In the genomic region with DNA sequence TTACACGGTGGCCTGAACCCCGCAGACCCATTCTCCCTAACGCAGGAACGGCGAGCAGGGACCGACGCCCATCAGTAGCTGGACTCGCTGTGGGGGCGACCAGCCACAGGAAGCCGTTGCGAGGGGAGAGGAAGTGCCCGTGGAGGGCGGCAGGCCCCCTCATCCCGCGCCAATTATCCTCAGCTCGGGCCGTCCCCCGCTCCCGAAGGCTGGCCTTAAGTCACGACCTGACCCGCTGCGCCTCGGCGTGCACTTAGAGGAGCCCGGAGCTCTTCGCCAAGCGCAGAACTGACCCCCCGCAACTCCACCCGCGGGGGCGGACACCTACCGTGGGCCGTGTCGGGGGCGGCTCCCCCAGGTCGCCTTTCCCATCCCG, we compare ENCODE assay signal across 1 cellular context.
TF ChIP-seq lines count a peak whose summit lies in the region.

No MANE protein-coding gene starts in this region.

TF ChIP-seq in HepG2, 621 proteins besides CTCF, POLR2A, EP300 and RAD21 (continues in another document):
- TF ChIP-seq, protein P1, sequence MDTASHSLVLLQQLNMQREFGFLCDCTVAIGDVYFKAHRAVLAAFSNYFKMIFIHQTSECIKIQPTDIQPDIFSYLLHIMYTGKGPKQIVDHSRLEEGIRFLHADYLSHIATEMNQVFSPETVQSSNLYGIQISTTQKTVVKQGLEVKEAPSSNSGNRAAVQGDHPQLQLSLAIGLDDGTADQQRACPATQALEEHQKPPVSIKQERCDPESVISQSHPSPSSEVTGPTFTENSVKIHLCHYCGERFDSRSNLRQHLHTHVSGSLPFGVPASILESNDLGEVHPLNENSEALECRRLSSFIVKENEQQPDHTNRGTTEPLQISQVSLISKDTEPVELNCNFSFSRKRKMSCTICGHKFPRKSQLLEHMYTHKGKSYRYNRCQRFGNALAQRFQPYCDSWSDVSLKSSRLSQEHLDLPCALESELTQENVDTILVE (CRISPR knock-in tag; IDR thresholded peaks at IDR 0.05): no peak
- TF ChIP-seq ZNF747 (CRISPR knock-in tag; IDR thresholded peaks at IDR 0.05; ENCODE audit: borderline replicate concordance) (peak; percentile 3; the same call in 1 of the 2 replicates), GPN1 (CRISPR knock-in tag; IDR thresholded peaks at IDR 0.05; ENCODE audit: borderline replicate concordance) (0 out of 2 replicates have a peak, but pooled peaks have one; percentile 21), ZNF235 (CRISPR knock-in tag; IDR thresholded peaks at IDR 0.05; ENCODE audit: borderline replicate concordance) (0 out of 2 replicates have a peak, but pooled peaks have one; percentile 40), ZNF75D (CRISPR knock-in tag; IDR thresholded peaks at IDR 0.05; ENCODE audit: borderline replicate concordance) (no peak), ZNF567 (CRISPR knock-in tag; IDR thresholded peaks at IDR 0.05; ENCODE audit: borderline replicate concordance) (0 out of 2 replicates have a peak, but pooled peaks have one; percentile 84), ZNF138 (CRISPR knock-in tag; IDR thresholded peaks at IDR 0.05; ENCODE audit: low read depth) (0 out of 2 replicates have a peak, but pooled peaks have one; percentile 5), AGO1 (IDR thresholded peaks at IDR 0.05; ENCODE audit: low read depth, low read length, poor library complexity, severe bottlenecking) (peak; percentile 3), ZNF441 (CRISPR knock-in tag; IDR thresholded peaks at IDR 0.05; ENCODE audit: borderline replicate concordance) (peak; percentile 11; the same call in 1 of the 2 replicates), MAFK (conservative IDR thresholded peaks at IDR 0.05 in 1 of 2, IDR thresholded peaks at IDR 0.05 in 1 of 2; ENCODE audit: low read length in 2 of 2) (no peak), GABPA (IDR thresholded peaks at IDR 0.05; ENCODE audit: low read depth, low read length) (peak; percentile 42), GABPA (CRISPR knock-in tag; IDR thresholded peaks at IDR 0.05; ENCODE audit: low read depth) (no peak), WIZ (CRISPR knock-in tag; IDR thresholded peaks at IDR 0.05) (0 out of 2 replicates have a peak, but pooled peaks have one; percentile 35), ZEB1 (IDR thresholded peaks at IDR 0.05; ENCODE audit: insufficient replicate concordance, low read depth) (no peak), ZNF446 (CRISPR knock-in tag; IDR thresholded peaks at IDR 0.05) (0 out of 2 replicates have a peak, but pooled peaks have one; percentile 56), HOXA9 (CRISPR knock-in tag; IDR thresholded peaks at IDR 0.05; ENCODE audit: borderline replicate concordance) (0 out of 2 replicates have a peak, but pooled peaks have one; percentile 3), KLF12 (CRISPR knock-in tag; IDR thresholded peaks at IDR 0.05; ENCODE audit: borderline replicate concordance) (0 out of 2 replicates have a peak, but pooled peaks have one; percentile 12), NAIF1 (CRISPR knock-in tag; IDR thresholded peaks at IDR 0.05; ENCODE audit: borderline replicate concordance) (peak; percentile 27; the same call in 1 of the 2 replicates), ZNF225 (CRISPR knock-in tag; IDR thresholded peaks at IDR 0.05) (peak; percentile 49; the same call in 1 of the 2 replicates), HIVEP1 (CRISPR knock-in tag; IDR thresholded peaks at IDR 0.05) (peak; percentile 7), AGO2 (optimal IDR thresholded peaks at IDR 0.05; ENCODE audit: low read depth, low read length) (peak; percentile 12), ZBTB7A (CRISPR knock-in tag; IDR thresholded peaks at IDR 0.05) (peak; percentile 31; the same call in 1 of the 2 replicates), KLF13 (CRISPR knock-in tag; IDR thresholded peaks at IDR 0.05) (0 out of 2 replicates have a peak, but pooled peaks have one; percentile 39), ZNF83 (CRISPR knock-in tag; IDR thresholded peaks at IDR 0.05; ENCODE audit: borderline replicate concordance) (0 out of 2 replicates have a peak, but pooled peaks have one; percentile 35)
- TF ChIP-seq, protein P2, sequence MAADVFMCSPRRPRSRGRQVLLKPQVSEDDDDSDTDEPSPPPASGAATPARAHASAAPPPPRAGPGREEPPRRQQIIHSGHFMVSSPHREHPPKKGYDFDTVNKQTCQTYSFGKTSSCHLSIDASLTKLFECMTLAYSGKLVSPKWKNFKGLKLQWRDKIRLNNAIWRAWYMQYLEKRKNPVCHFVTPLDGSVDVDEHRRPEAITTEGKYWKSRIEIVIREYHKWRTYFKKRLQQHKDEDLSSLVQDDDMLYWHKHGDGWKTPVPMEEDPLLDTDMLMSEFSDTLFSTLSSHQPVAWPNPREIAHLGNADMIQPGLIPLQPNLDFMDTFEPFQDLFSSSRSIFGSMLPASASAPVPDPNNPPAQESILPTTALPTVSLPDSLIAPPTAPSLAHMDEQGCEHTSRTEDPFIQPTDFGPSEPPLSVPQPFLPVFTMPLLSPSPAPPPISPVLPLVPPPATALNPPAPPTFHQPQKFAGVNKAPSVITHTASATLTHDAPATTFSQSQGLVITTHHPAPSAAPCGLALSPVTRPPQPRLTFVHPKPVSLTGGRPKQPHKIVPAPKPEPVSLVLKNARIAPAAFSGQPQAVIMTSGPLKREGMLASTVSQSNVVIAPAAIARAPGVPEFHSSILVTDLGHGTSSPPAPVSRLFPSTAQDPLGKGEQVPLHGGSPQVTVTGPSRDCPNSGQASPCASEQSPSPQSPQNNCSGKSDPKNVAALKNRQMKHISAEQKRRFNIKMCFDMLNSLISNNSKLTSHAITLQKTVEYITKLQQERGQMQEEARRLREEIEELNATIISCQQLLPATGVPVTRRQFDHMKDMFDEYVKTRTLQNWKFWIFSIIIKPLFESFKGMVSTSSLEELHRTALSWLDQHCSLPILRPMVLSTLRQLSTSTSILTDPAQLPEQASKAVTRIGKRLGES (CRISPR knock-in tag; IDR thresholded peaks at IDR 0.05; ENCODE audit: borderline replicate concordance): no peak
- TF ChIP-seq, protein P3, sequence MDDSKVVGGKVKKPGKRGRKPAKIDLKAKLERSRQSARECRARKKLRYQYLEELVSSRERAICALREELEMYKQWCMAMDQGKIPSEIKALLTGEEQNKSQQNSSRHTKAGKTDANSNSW (CRISPR knock-in tag; IDR thresholded peaks at IDR 0.05; ENCODE audit: borderline replicate concordance): 0 out of 2 replicates have a peak, but pooled peaks have one; percentile 85
- TF ChIP-seq, protein P4, sequence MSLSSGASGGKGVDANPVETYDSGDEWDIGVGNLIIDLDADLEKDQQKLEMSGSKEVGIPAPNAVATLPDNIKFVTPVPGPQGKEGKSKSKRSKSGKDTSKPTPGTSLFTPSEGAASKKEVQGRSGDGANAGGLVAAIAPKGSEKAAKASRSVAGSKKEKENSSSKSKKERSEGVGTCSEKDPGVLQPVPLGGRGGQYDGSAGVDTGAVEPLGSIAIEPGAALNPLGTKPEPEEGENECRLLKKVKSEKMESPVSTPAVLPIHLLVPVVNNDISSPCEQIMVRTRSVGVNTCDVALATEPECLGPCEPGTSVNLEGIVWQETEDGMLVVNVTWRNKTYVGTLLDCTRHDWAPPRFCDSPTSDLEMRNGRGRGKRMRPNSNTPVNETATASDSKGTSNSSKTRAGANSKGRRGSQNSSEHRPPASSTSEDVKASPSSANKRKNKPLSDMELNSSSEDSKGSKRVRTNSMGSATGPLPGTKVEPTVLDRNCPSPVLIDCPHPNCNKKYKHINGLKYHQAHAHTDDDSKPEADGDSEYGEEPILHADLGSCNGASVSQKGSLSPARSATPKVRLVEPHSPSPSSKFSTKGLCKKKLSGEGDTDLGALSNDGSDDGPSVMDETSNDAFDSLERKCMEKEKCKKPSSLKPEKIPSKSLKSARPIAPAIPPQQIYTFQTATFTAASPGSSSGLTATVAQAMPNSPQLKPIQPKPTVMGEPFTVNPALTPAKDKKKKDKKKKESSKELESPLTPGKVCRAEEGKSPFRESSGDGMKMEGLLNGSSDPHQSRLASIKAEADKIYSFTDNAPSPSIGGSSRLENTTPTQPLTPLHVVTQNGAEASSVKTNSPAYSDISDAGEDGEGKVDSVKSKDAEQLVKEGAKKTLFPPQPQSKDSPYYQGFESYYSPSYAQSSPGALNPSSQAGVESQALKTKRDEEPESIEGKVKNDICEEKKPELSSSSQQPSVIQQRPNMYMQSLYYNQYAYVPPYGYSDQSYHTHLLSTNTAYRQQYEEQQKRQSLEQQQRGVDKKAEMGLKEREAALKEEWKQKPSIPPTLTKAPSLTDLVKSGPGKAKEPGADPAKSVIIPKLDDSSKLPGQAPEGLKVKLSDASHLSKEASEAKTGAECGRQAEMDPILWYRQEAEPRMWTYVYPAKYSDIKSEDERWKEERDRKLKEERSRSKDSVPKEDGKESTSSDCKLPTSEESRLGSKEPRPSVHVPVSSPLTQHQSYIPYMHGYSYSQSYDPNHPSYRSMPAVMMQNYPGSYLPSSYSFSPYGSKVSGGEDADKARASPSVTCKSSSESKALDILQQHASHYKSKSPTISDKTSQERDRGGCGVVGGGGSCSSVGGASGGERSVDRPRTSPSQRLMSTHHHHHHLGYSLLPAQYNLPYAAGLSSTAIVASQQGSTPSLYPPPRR (CRISPR knock-in tag; IDR thresholded peaks at IDR 0.05; ENCODE audit: borderline replicate concordance): peak; percentile 17; the same call in 1 of the 2 replicates
- TF ChIP-seq, protein P5, sequence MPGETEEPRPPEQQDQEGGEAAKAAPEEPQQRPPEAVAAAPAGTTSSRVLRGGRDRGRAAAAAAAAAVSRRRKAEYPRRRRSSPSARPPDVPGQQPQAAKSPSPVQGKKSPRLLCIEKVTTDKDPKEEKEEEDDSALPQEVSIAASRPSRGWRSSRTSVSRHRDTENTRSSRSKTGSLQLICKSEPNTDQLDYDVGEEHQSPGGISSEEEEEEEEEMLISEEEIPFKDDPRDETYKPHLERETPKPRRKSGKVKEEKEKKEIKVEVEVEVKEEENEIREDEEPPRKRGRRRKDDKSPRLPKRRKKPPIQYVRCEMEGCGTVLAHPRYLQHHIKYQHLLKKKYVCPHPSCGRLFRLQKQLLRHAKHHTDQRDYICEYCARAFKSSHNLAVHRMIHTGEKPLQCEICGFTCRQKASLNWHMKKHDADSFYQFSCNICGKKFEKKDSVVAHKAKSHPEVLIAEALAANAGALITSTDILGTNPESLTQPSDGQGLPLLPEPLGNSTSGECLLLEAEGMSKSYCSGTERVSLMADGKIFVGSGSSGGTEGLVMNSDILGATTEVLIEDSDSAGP (CRISPR knock-in tag; IDR thresholded peaks at IDR 0.05; ENCODE audit: borderline replicate concordance): 0 out of 2 replicates have a peak, but pooled peaks have one; percentile 46
- TF ChIP-seq, protein P6, sequence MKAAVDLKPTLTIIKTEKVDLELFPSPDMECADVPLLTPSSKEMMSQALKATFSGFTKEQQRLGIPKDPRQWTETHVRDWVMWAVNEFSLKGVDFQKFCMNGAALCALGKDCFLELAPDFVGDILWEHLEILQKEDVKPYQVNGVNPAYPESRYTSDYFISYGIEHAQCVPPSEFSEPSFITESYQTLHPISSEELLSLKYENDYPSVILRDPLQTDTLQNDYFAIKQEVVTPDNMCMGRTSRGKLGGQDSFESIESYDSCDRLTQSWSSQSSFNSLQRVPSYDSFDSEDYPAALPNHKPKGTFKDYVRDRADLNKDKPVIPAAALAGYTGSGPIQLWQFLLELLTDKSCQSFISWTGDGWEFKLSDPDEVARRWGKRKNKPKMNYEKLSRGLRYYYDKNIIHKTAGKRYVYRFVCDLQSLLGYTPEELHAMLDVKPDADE (CRISPR knock-in tag; IDR thresholded peaks at IDR 0.05): no peak
- TF ChIP-seq, protein P7, sequence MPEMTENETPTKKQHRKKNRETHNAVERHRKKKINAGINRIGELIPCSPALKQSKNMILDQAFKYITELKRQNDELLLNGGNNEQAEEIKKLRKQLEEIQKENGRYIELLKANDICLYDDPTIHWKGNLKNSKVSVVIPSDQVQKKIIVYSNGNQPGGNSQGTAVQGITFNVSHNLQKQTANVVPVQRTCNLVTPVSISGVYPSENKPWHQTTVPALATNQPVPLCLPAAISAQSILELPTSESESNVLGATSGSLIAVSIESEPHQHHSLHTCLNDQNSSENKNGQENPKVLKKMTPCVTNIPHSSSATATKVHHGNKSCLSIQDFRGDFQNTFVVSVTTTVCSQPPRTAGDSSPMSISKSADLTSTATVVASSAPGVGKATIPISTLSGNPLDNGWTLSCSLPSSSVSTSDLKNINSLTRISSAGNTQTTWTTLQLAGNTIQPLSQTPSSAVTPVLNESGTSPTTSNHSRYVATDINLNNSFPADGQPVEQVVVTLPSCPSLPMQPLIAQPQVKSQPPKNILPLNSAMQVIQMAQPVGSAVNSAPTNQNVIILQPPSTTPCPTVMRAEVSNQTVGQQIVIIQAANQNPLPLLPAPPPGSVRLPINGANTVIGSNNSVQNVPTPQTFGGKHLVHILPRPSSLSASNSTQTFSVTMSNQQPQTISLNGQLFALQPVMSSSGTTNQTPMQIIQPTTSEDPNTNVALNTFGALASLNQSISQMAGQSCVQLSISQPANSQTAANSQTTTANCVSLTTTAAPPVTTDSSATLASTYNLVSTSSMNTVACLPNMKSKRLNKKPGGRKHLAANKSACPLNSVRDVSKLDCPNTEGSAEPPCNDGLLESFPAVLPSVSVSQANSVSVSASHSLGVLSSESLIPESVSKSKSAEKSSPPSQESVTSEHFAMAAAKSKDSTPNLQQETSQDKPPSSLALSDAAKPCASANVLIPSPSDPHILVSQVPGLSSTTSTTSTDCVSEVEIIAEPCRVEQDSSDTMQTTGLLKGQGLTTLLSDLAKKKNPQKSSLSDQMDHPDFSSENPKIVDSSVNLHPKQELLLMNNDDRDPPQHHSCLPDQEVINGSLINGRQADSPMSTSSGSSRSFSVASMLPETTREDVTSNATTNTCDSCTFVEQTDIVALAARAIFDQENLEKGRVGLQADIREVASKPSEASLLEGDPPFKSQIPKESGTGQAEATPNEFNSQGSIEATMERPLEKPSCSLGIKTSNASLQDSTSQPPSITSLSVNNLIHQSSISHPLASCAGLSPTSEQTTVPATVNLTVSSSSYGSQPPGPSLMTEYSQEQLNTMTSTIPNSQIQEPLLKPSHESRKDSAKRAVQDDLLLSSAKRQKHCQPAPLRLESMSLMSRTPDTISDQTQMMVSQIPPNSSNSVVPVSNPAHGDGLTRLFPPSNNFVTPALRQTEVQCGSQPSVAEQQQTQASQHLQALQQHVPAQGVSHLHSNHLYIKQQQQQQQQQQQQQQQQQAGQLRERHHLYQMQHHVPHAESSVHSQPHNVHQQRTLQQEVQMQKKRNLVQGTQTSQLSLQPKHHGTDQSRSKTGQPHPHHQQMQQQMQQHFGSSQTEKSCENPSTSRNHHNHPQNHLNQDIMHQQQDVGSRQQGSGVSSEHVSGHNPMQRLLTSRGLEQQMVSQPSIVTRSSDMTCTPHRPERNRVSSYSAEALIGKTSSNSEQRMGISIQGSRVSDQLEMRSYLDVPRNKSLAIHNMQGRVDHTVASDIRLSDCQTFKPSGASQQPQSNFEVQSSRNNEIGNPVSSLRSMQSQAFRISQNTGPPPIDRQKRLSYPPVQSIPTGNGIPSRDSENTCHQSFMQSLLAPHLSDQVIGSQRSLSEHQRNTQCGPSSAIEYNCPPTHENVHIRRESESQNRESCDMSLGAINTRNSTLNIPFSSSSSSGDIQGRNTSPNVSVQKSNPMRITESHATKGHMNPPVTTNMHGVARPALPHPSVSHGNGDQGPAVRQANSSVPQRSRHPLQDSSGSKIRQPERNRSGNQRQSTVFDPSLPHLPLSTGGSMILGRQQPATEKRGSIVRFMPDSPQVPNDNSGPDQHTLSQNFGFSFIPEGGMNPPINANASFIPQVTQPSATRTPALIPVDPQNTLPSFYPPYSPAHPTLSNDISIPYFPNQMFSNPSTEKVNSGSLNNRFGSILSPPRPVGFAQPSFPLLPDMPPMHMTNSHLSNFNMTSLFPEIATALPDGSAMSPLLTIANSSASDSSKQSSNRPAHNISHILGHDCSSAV (CRISPR knock-in tag; IDR thresholded peaks at IDR 0.05; ENCODE audit: borderline replicate concordance): 0 out of 2 replicates have a peak, but pooled peaks have one; percentile 76
